In the genomic region with DNA sequence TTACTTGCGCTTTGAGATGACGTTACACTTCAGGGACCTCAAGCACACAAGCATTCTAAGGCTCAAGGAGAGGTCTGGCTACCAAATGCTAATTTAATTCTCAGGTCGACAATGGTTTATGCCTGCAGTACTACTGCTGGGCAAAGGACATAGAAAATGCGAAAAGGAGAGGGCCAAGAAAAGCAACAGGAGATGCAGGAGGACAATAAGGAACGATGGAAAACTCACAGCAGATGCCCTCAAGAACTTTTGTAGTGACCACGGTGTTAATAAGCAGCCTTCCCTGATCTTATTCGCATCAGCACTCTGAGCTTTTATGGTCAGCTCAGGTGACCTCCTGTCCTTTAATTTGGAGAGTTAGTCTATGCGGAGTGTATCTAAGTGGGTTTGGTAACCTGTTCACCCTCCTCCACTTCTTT, we compare ENCODE assay signal across 8 cellular contexts.
DNase-seq lines count a peak whose midpoint lies in the region; ATAC-seq and TF ChIP-seq lines count a peak whose summit lies in the region.

No MANE protein-coding gene starts in this region.

- H3K4me1 ChIP-seq in mammary epithelial cell (ENCODE audit: insufficient read depth, low read length) (peaks cover 14% of the 10 kb centered on the region), mesenchymal stem cell (ENCODE audit: control insufficient read depth, insufficient read depth, low read depth, low read length) (no peaks in the 10 kb centered on the region), aorta (ENCODE audit: control insufficient read depth in 1 of 2, insufficient read depth in 2 of 2, low read length in 2 of 2) (peaks cover 3 to 5% of the 10 kb centered on the region in 2 donors)

- intact Hi-C loops in CD14-positive monocyte (cut with micrococcal nuclease) (no loop called here), mammary epithelial cell (cut with micrococcal nuclease) (no loop called here), aorta (cut with DNase I) (loop anchor here in 1 of 2 donors (5.0 kb wide), 1 partner anchor 148 kb away; a partner anchor contains a TSS)

- peaks cover 28% of the 10 kb centered on the region for H3K4me1 Mint-ChIP-seq in CD14-positive monocyte

- H3K4me3 ChIP-seq in mammary epithelial cell (replicated peaks in 1 of 3; ENCODE audit: insufficient read depth in 1 of 3, low read depth in 2 of 3, low read length in 3 of 3) = peak overlapping the region; percentile 38 to 83 (median 53)
- peak overlapping the region; percentile 59 to 85 for H3K4me3 ChIP-seq in mesenchymal stem cell (ENCODE audit: insufficient read depth in 1 of 2, low read depth in 1 of 2, low read length in 2 of 2)
- peak overlapping the region; percentile 51 to 56 for H3K4me3 ChIP-seq in aorta (ENCODE audit: low read length in 2 of 2)

- ATAC-seq in GM21381 (IDR thresholded peaks at IDR 0.05; ENCODE audit: unreplicated experiment) (peak; percentile 38), HG03571 (IDR thresholded peaks at IDR 0.05; ENCODE audit: unreplicated experiment) (peak; percentile 33), aorta (ENCODE audit: low FRiP score) (peak; percentile 73)

- H4K20me1 ChIP-seq in mammary epithelial cell (ENCODE audit: insufficient read depth, low read length) = no peaks in the 10 kb centered on the region

- H3K9me3 Mint-ChIP-seq in CD14-positive monocyte = no peaks in the 10 kb centered on the region

- peak overlapping the region; percentile 73 for H4K91ac ChIP-seq in mesenchymal stem cell (ENCODE audit: low read length)

- H2BK120ac ChIP-seq in mesenchymal stem cell (ENCODE audit: low read depth, low read length) = no peak overlapping the region

- H3K79me1 ChIP-seq in mesenchymal stem cell (replicated peaks; ENCODE audit: low read length, poor library complexity, severe bottlenecking) = peaks cover 8% of the 10 kb centered on the region

- H3K9me3 ChIP-seq in mammary epithelial cell (replicated peaks; ENCODE audit: insufficient read depth, low read length) (no peaks in the 10 kb centered on the region), mesenchymal stem cell (ENCODE audit: control insufficient read depth, low read length) (no peaks in the 10 kb centered on the region), aorta (ENCODE audit: control insufficient read depth, low read length) (no peaks in the 10 kb centered on the region)

- TSS peak; percentile 48 for BruUV-seq in mammary epithelial cell (replicated peaks; lab: Mats Ljungman, UMichigan)

- no peaks in the 10 kb centered on the region for H3K36me3 ChIP-seq in mammary epithelial cell (ENCODE audit: insufficient read depth, low read length)
- no peaks in the 10 kb centered on the region for H3K36me3 ChIP-seq in mesenchymal stem cell (ENCODE audit: control insufficient read depth in 1 of 2, insufficient read depth in 2 of 2, low read depth in 1 of 2, low read length in 2 of 2)
- H3K36me3 ChIP-seq in aorta (ENCODE audit: control insufficient read depth in 1 of 2, insufficient read depth in 2 of 2, low read length in 1 of 2) = no peaks in the 10 kb centered on the region

- peak overlapping the region; percentile 31 to 52 for H3K4ac ChIP-seq in mesenchymal stem cell (ENCODE audit: low read depth in 1 of 2, low read length in 2 of 2)

- H3K4me2 ChIP-seq in mammary epithelial cell (ENCODE audit: insufficient read depth, low read depth, low read length) (peak overlapping the region; percentile 72), mesenchymal stem cell (ENCODE audit: low read length, poor library complexity, severe bottlenecking) (peak overlapping the region; percentile 85)

- peaks cover 6 to 10% of the 10 kb centered on the region in 2 donors for H3K36me3 Mint-ChIP-seq in CD14-positive monocyte

- 7% methylated on average over 5 of the region's 8 CpGs for WGBS in mammary epithelial cell (ENCODE audit: low coverage, missing lambda C conversion rate)
- WGBS in mesenchymal stem cell = 19% methylated on average over 6 of the region's 8 CpGs
- WGBS in aorta, 2 donors = 7 to 11% methylated on average over 8 of the region's 8 CpGs

- peaks cover under 1 to 6% (median 3%) of the 10 kb centered on the region in 3 donors for H3K27me3 Mint-ChIP-seq in CD14-positive monocyte (ENCODE audit: low read depth in 3 of 3)

- in situ Hi-C loops in mammary epithelial cell (cut with MboI; ENCODE audit: low sequenced_read_pairs in 2 of 2) = no loop called here

- DNase-seq in CD14-positive monocyte (ENCODE audit: low spot score) (no peak), mammary epithelial cell (no peak), mesenchymal stem cell (no peak), aorta (no peak), islet precursor cell (no peak), H4 (ENCODE audit: low spot score) (no peak)

- H3K27me3 ChIP-seq in mammary epithelial cell (ENCODE audit: insufficient read depth, low read length) = no peaks in the 10 kb centered on the region
- H3K27me3 ChIP-seq in mesenchymal stem cell (ENCODE audit: control insufficient read depth in 1 of 2, insufficient read depth in 1 of 2, low read length in 2 of 2) = no peaks in the 10 kb centered on the region
- H3K27me3 ChIP-seq in aorta (ENCODE audit: control insufficient read depth in 1 of 2, insufficient read depth in 2 of 2, low read length in 1 of 2) = no peaks in the 10 kb centered on the region

- dilution Hi-C loops in mammary epithelial cell (cut with HindIII; ENCODE audit: low sequenced_read_pairs) = no loop called here

- CTCF ChIA-PET in mammary epithelial cell (lab: Charles Lee; ENCODE audit: low non-redundant PET) = interaction anchor here (0.7 kb wide), 1 partner anchor 69 kb away, joined by 3 read pairs; no protein-coding TSS in a partner anchor

- peak overlapping the region; percentile 49 for H3K9ac ChIP-seq in mammary epithelial cell (ENCODE audit: insufficient read depth, low read length)
- H3K9ac ChIP-seq in mesenchymal stem cell (ENCODE audit: low read length) = peak overlapping the region; percentile 92

- TF ChIP-seq CTCF in CD14-positive monocyte (IDR thresholded peaks at IDR 0.05) (no peak), mammary epithelial cell (conservative IDR thresholded peaks at IDR 0.05 in 1 of 2, IDR thresholded peaks at IDR 0.05 in 1 of 2; ENCODE audit: extremely low read depth in 1 of 2, insufficient read depth in 1 of 2, low read depth in 1 of 2, low read length in 2 of 2) (no peak)

- peaks cover 35% of the 10 kb centered on the region for H3K79me2 ChIP-seq in mammary epithelial cell (ENCODE audit: insufficient read depth, low read length)

- H3K27ac ChIP-seq in mammary epithelial cell (ENCODE audit: insufficient read depth, low read depth, low read length) (peak overlapping the region; percentile 53), mesenchymal stem cell (ENCODE audit: low read length, poor library complexity, severe bottlenecking) (peak overlapping the region; percentile 80), aorta (ENCODE audit: low read depth in 1 of 2, low read length in 2 of 2) (peak overlapping the region in 1 of 2 donors; percentile 70)

- no peak overlapping the region for H2BK15ac ChIP-seq in mesenchymal stem cell (ENCODE audit: low read depth, poor library complexity, severe bottlenecking)

- peak overlapping the region; percentile 89 for H4K8ac ChIP-seq in mesenchymal stem cell (ENCODE audit: low read length)

- H2AFZ ChIP-seq in mammary epithelial cell (ENCODE audit: low read depth, low read length) (peak overlapping the region; percentile 95), mesenchymal stem cell (ENCODE audit: low read depth, low read length) (peak overlapping the region; percentile 90)

- H2BK5ac ChIP-seq in mesenchymal stem cell (ENCODE audit: low read depth, low read length, poor library complexity, severe bottlenecking) = peak overlapping the region; percentile 35

- H2AK5ac ChIP-seq in mesenchymal stem cell (ENCODE audit: low read length, severe bottlenecking) = no peak overlapping the region

- H3K23ac ChIP-seq in mesenchymal stem cell (ENCODE audit: low read length in 2 of 2) = no peak overlapping the region

- no peak overlapping the region for H2BK12ac ChIP-seq in mesenchymal stem cell (ENCODE audit: low read length in 2 of 2)

- H3K14ac ChIP-seq in mesenchymal stem cell (ENCODE audit: low read length in 2 of 2) = peak overlapping the region in 1 of 2 experiments; percentile 68

- peak overlapping the region; percentile 87 to 98 (median 92) for H3K27ac Mint-ChIP-seq in CD14-positive monocyte

- H3K18ac ChIP-seq in mesenchymal stem cell (ENCODE audit: low read depth in 1 of 2, low read length in 2 of 2) = peak overlapping the region; percentile 75 to 98

- H3K4me3 Mint-ChIP-seq in CD14-positive monocyte = peak overlapping the region; percentile 84 to 99
